ENCODE assay signal across 1 cellular context in genomic region chr10:122855745-122856144, GRCh38.
TF ChIP-seq lines count a peak whose summit lies in the region.

No MANE protein-coding gene starts in this region.

TF ChIP-seq in endothelial cell of umbilical vein, 7 proteins besides CTCF, POLR2A, EP300 and RAD21:
- no peak for TF ChIP-seq GATA2 (IDR thresholded peaks at IDR 0.05; ENCODE audit: insufficient read depth, insufficient read length, low read depth, low read length)
- no peak for TF ChIP-seq MYC (IDR thresholded peaks at IDR 0.05; ENCODE audit: low read depth, low read length)
- TF ChIP-seq JUN (IDR thresholded peaks at IDR 0.05; ENCODE audit: borderline replicate concordance, insufficient read depth, insufficient read length, low read depth): no peak
- no peak for TF ChIP-seq EZH2 (IDR thresholded peaks at IDR 0.05; ENCODE audit: borderline replicate concordance, low read depth, low read length, severe bottlenecking)
- no peak for TF ChIP-seq POLR2AphosphoS5 (IDR thresholded peaks at IDR 0.05; ENCODE audit: insufficient read depth, low read depth, low read length)
- no peak for TF ChIP-seq FOS (IDR thresholded peaks at IDR 0.05; ENCODE audit: borderline replicate concordance, insufficient read depth, low read length)
- TF ChIP-seq, protein P1, sequence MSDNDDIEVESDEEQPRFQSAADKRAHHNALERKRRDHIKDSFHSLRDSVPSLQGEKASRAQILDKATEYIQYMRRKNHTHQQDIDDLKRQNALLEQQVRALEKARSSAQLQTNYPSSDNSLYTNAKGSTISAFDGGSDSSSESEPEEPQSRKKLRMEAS (IDR thresholded peaks at IDR 0.05; ENCODE audit: insufficient read depth, insufficient read length): no peak
